Comparison of ENCODE assay signal across 15 cellular contexts in the genomic region with DNA sequence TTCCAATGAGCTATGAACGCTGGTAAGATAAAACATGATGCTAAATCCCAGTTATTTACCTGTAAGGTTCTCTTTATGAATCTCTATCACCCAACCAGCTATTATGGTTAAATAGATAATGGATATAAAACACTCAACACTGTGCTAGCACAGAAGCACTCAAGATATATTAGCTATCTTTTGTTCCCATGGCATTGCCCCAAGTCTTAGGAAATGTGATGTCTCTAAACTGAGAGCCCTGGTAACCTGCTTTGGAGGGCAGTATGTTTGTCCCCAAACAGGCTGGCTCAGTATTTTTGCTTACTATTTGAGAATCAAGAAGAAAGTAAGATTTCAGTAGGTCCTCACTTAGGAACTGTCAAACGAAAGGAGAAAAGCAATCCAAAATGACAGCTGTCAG.
DNase-seq lines count a peak whose midpoint lies in the region; ATAC-seq and TF ChIP-seq lines count a peak whose summit lies in the region.
"Had no signal": no experiment of that assay in that cellular context is flagged by ENCODE, and none has a peak within 500 bp of the region (broad histone marks: within the 10 kb centered on the region; RNA-seq: fewer than 3 reads in every experiment).

No MANE protein-coding gene starts in this region.

- no peak for TF ChIP-seq CTCF in HFFc6 (IDR thresholded peaks at IDR 0.05)

- no peak overlapping the region for H3K4me3 Mint-ChIP-seq in HFFc6
- H3K4me3 Mint-ChIP-seq: CD14-positive monocyte; CD8-positive, alpha-beta T cell; GM23338 had no signal

- H3K27me3 Mint-ChIP-seq in HFFc6 (ENCODE audit: insufficient read depth), result no peaks in the 10 kb centered on the region

- no peaks in the 10 kb centered on the region for H3K9me3 Mint-ChIP-seq in HFFc6
- H3K9me3 Mint-ChIP-seq: CD8-positive, alpha-beta T cell; GM23338 had no signal

- peak; percentile 75 for ATAC-seq in Right ventricle myocardium superior (ENCODE audit: poor library complexity)
- ATAC-seq in GM21423 (IDR thresholded peaks at IDR 0.05; ENCODE audit: unreplicated experiment), result no peak
- ATAC-seq: CD8-positive, alpha-beta T cell; GM23338 had no signal

- DNase-seq in NCI-H1092 treated with DMSO at 0.1 percent for 48 hours (lab: John Stamatoyannopoulos, UW) (peak; percentile 16), NCI-H1092 (lab: John Stamatoyannopoulos, UW) (no peak), Right ventricle myocardium superior (no peak), cardiac septum (ENCODE audit: low spot score) (no peak), NCI-H2227 treated with DMSO at 0.1 percent for 48 hours (lab: John Stamatoyannopoulos, UW) (peak; percentile 56), HFFc6 (no peak)
- DNase-seq: CD8-positive, alpha-beta T cell; COR-L47; DMS153; DMS79 treated with DMSO at 0.1 percent for 48 hours; EL; H7 had no signal

- H3K36me3 Mint-ChIP-seq in HFFc6 (ENCODE audit: low read depth), result peaks cover 4% of the 10 kb centered on the region; the same call in 1 of the 2 replicates

- no peak overlapping the region for H3K27ac Mint-ChIP-seq in HFFc6
- H3K27ac Mint-ChIP-seq: CD14-positive monocyte; CD8-positive, alpha-beta T cell; GM23338 had no signal

- intact Hi-C loops in Right ventricle myocardium superior (cut with DNase I) (no loop called here), cardiac septum (cut with DNase I) (no loop called here)

- H3K4me1 Mint-ChIP-seq in HFFc6 (ENCODE audit: low read depth), result peaks cover 3% of the 10 kb centered on the region
- H3K4me1 Mint-ChIP-seq: CD14-positive monocyte, GM23338 had no signal

Comparison
In these comparisons a context has a peak if more than half of its experiments do, and no peak if none do; other contexts are left out.
1. DNase-seq: peak in NCI-H1092 treated with DMSO at 0.1 percent for 48 hours (single experiment) and NCI-H2227 treated with DMSO at 0.1 percent for 48 hours (single experiment); none in NCI-H1092 (single experiment), Right ventricle myocardium superior (single experiment), cardiac septum (single experiment) and HFFc6 (single experiment).